ENCODE assay signal across 8 cellular contexts in genomic region chr4:25861422-25861926, GRCh38. TPM values are rescaled to one million over a fixed set of nuclear protein-coding genes. Genes with fewer than 3 reads are reported as not detected.
DNase-seq lines count a peak whose midpoint lies in the region; ATAC-seq and TF ChIP-seq lines count a peak whose summit lies in the region.

No MANE protein-coding gene starts in this region.

- TF ChIP-seq CTCF in dorsolateral prefrontal cortex (IDR thresholded peaks at IDR 0.05 in 54 of 56, conservative IDR thresholded peaks at IDR 0.05 in 2 of 56; ENCODE audit: low read depth in 1 of 56, partially characterized antibody in 56 of 56) (no peak), neural crest cell (conservative IDR thresholded peaks at IDR 0.05) (no peak)

- DNase-seq in Caki2 (ENCODE audit: low read depth) = peak; percentile 38
- peak; percentile 36 for DNase-seq in MV-4-11 (lab: John Stamatoyannopoulos, UW)
- no peak for DNase-seq in dorsolateral prefrontal cortex
- DNase-seq in neural crest cell (ENCODE audit: low read depth, low spot score) = no peak
- no peak for DNase-seq in cortex of kidney (lab: John Stamatoyannopoulos, UW)
- no peak for DNase-seq in AG08395 (ENCODE audit: low spot score)
- DNase-seq in hepatic stellate cell (ENCODE audit: low spot score) = no peak

- peaks cover 50% of the 10 kb centered on the region for H3K27me3 Mint-ChIP-seq in neural crest cell (ENCODE audit: low read depth)

- intact Hi-C loops in dorsolateral prefrontal cortex (cut with DNase I) = loop anchor here in 1 of 2 donors (5.0 kb wide), 1 partner anchor 51 kb away; the partner anchor contains the start of gene SMIM20

- H3K36me3 Mint-ChIP-seq in neural crest cell (ENCODE audit: low read depth) = no peaks in the 10 kb centered on the region

- peak overlapping the region in 1 of 59 donors; percentile 87 for H3K27ac ChIP-seq in dorsolateral prefrontal cortex

- peaks cover 36% of the 10 kb centered on the region for H3K4me1 Mint-ChIP-seq in neural crest cell

- H3K4me3 Mint-ChIP-seq in neural crest cell = peak overlapping the region; percentile 93

- no peak for ATAC-seq in GM21717 (IDR thresholded peaks at IDR 0.05; ENCODE audit: unreplicated experiment)

- no peaks in the 10 kb centered on the region for H3K9me3 Mint-ChIP-seq in neural crest cell

- H3K27me3 ChIP-seq in dorsolateral prefrontal cortex = no peaks in the 10 kb centered on the region

- in situ Hi-C loops in Caki2 (cut with HindIII; ENCODE audit: low pct_unique_long_range_greater_than_20kb, low sequenced_read_pairs) = no loop called here

- H3K27ac Mint-ChIP-seq in neural crest cell (ENCODE audit: unreplicated experiment) = no peak overlapping the region

- H3K4me3 ChIP-seq in dorsolateral prefrontal cortex = peak overlapping the region in 57 of 59 donors; percentile 48 to 85 (median 71)

RNA-seq across cellular contexts. Expression of gene SEL1L3, which starts 1.3 kb away (rescaled TPM):
- total RNA-seq in Caki2 (2014; rRNA removed; shearing (Covaris generic); ENCODE audit: low replicate concordance) = 124 and 161 TPM in 2 replicates
- total RNA-seq in dorsolateral prefrontal cortex (10 to 100 TPM in 119 of 120 experiments, 1 to 10 TPM in 1; 7.0 to 41.8 (median 19.4) TPM), neural crest cell (3.4 and 3.5 TPM in 2 replicates)

RNA-seq across cellular contexts. Expression of gene SMIM20, which starts 52.5 kb away (rescaled TPM):
- total RNA-seq in Caki2 (2014; rRNA removed; shearing (Covaris generic); ENCODE audit: low replicate concordance) = 53.9 and 96.5 TPM in 2 replicates
- total RNA-seq in dorsolateral prefrontal cortex (10 to 100 TPM; 13.4 to 30.6 (median 19.7) TPM), neural crest cell (22.1 and 24.9 TPM in 2 replicates)

Comparison
In these comparisons a context has a peak if more than half of its experiments do, and no peak if none do; other contexts are left out.
1. DNase-seq: peak in Caki2 (single experiment) and MV-4-11 (single experiment); none in dorsolateral prefrontal cortex (0 of 10), neural crest cell (single experiment), cortex of kidney (single experiment), AG08395 (single experiment) and hepatic stellate cell (single experiment).